ENCODE assay signal across 13 cellular contexts in the genomic region with DNA sequence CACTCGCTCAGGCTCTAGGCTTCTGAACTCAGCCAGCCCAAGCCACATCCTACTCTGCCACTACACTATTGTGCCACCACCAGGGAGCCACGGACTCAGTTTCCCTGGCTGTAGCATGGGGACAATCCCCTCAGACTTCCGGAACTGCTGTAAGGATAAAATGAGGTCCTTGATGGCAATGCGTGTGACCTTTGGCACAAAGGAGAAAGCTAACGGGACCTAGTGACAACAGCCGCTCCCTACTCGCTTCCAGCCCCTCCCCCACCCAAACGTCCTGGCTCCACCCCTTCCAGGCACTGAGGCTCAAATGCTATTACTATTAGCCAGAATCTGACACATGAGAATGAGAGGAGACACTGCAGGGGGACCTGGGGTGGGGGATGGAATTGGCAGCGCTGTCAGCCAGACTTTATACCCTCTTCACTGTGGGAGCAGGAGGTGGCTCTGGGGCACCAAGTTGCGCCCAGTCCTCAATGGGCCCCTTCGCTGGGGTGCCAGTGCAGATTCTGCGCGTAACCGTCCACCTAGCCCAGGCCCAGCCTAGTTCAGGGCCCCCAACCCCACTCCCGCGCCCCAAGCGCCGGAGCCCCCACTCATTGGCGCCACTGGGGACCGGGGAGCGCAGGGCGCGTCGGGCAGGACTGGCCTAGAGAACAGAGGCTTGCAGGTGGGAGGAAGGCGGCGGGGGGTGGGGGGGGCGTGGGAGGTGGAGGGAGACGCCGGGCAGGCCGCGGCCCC. TPM values are rescaled to one million over a fixed set of nuclear protein-coding genes. Genes with fewer than 3 reads are reported as not detected.
DNase-seq lines count a peak whose midpoint lies in the region; ATAC-seq and TF ChIP-seq lines count a peak whose summit lies in the region.
"Had no signal": no experiment of that assay in that cellular context is flagged by ENCODE, and none has a peak within 500 bp of the region (broad histone marks: within the 10 kb centered on the region; RNA-seq: fewer than 3 reads in every experiment).

No MANE protein-coding gene starts in this region.

- peaks cover 0 to 24% (median 0%) of the 10 kb centered on the region in 12 donors for H3K4me1 ChIP-seq in heart left ventricle

- ATAC-seq in heart left ventricle, result no peak
- ATAC-seq: left lobe of liver had no signal

- peaks cover 38% of the 10 kb centered on the region for H3K27me3 Mint-ChIP-seq in type B pancreatic cell

- DNase-seq in cardiac septum (ENCODE audit: low spot score) (peak; percentile 54), heart left ventricle (no peak), NCI-H82 treated with DMSO at 0.1 percent for 48 hours (lab: John Stamatoyannopoulos, UW; ENCODE audit: unreplicated experiment) (peak; percentile 28), left kidney (ENCODE audit: low read depth, low spot score) (peak; percentile 58), type B pancreatic cell (ENCODE audit: extremely low spot score, unreplicated experiment) (no peak), occipital lobe (lab: John Stamatoyannopoulos, UW) (no peak), GM13977 (ENCODE audit: low spot score) (no peak), hypothalamus (lab: John Stamatoyannopoulos, UW) (no peak)
- DNase-seq: activated T-cell treated with anti-CD3 and anti-CD28 coated beads for 4 hours; effector CD8-positive, alpha-beta T cell; GDM1; NCI-H748 treated with DMSO at 0.1 percent for 48 hours had no signal

- H3K27ac Mint-ChIP-seq in type B pancreatic cell, result no peak overlapping the region

- H3K36me3 Mint-ChIP-seq in type B pancreatic cell, result no peaks in the 10 kb centered on the region

- H3K4me1 Mint-ChIP-seq in type B pancreatic cell (ENCODE audit: unreplicated experiment), result no peaks in the 10 kb centered on the region

- H3K9me3 ChIP-seq in heart left ventricle, result no peaks in the 10 kb centered on the region

- WGBS in heart left ventricle, 4 donors, result 5 to 36% (median 18%) methylated on average over 19 to 31 of the region's 31 CpGs

- intact Hi-C loops in cardiac septum (cut with DNase I) (no loop called here), heart left ventricle (cut with DNase I) (no loop called here)

- in situ Hi-C loops in GM13977 (cut with MboI; ENCODE audit: low pct_unique_long_range_greater_than_20kb, low sequenced_read_pairs, unreplicated experiment), result no loop called here

- no peak for TF ChIP-seq POLR2A in heart left ventricle (IDR thresholded peaks at IDR 0.05)

- H3K27ac ChIP-seq in heart left ventricle, result no peak overlapping the region

- TF ChIP-seq CTCF in heart left ventricle (IDR thresholded peaks at IDR 0.05), result no peak
- no peak for TF ChIP-seq CTCF in type B pancreatic cell (conservative IDR thresholded peaks at IDR 0.05)
- no peak for TF ChIP-seq CTCF in GM13977 (IDR thresholded peaks at IDR 0.05; ENCODE audit: extremely low read depth, insufficient read depth, missing control alignments)

- peak overlapping the region in 6 of 12 donors; percentile 10 to 33 (median 20) for H3K4me3 ChIP-seq in heart left ventricle

- H3K4me3 Mint-ChIP-seq in type B pancreatic cell, result peak overlapping the region; percentile 51

- no peaks in the 10 kb centered on the region for H3K36me3 ChIP-seq in heart left ventricle

- H3K27me3 ChIP-seq in heart left ventricle, result peaks cover 3 to 59% (median 22%) of the 10 kb centered on the region in 9 donors

- no peaks in the 10 kb centered on the region for H3K9me3 Mint-ChIP-seq in type B pancreatic cell

RNA-seq across cellular contexts. Expression of gene DUSP9, which starts 5.3 kb away (rescaled TPM):
- total RNA-seq in cardiac septum (not detected), heart left ventricle (under 1 TPM in 1 of 9 donors, not detected in 8; 0.25 TPM), type B pancreatic cell (ENCODE audit: low replicate concordance) (5.8 and 9.5 TPM in 2 replicates), occipital lobe (1.7 TPM)
- under 1 TPM in 1 of 2 donors, not detected in 1; 0.04 TPM for polyA plus RNA-seq in heart left ventricle

RNA-seq across cellular contexts. Expression of gene PNCK, which starts 31.9 kb away (rescaled TPM):
- total RNA-seq in cardiac septum, result 7.6 TPM
- 1 to 10 TPM; 3.1 to 7.3 (median 6.6) TPM for total RNA-seq in heart left ventricle
- 1 to 10 TPM; 1.4 to 3.2 TPM for polyA plus RNA-seq in heart left ventricle
- total RNA-seq in type B pancreatic cell (ENCODE audit: low replicate concordance), result 2.2 and 3.7 TPM in 2 replicates
- 27.5 TPM for total RNA-seq in occipital lobe
- total RNA-seq: left lobe of liver had no signal

RNA-seq across cellular contexts. Expression of gene CCNQ, which starts 42.8 kb away (rescaled TPM):
- total RNA-seq in cardiac septum, result 23.3 TPM
- total RNA-seq in heart left ventricle, result 10 to 100 TPM; 16.2 to 87.3 (median 36.9) TPM
- 100 to 1,000 TPM in 1 of 2 donors, 10 to 100 TPM in 1; 85.0 to 126 TPM for polyA plus RNA-seq in heart left ventricle
- total RNA-seq in type B pancreatic cell (ENCODE audit: low replicate concordance), result 19.0 and 19.9 TPM in 2 replicates
- total RNA-seq in occipital lobe, result 17.3 TPM

RNA-seq across cellular contexts. Expression of gene SLC6A8, which starts 46.0 kb away (rescaled TPM):
- total RNA-seq in cardiac septum (144 TPM), heart left ventricle (100 to 1,000 TPM; 113 to 203 (median 179) TPM), type B pancreatic cell (ENCODE audit: low replicate concordance) (19.9 and 56.8 TPM in 2 replicates), occipital lobe (11.4 TPM)
- polyA plus RNA-seq in heart left ventricle, result 100 to 1,000 TPM; 138 to 241 TPM

Comparison
In these comparisons a context has a peak if more than half of its experiments do, and no peak if none do; other contexts are left out.
1. DNase-seq: peak in cardiac septum (single experiment), NCI-H82 treated with DMSO at 0.1 percent for 48 hours (single experiment) and left kidney (single experiment); none in heart left ventricle (0 of 5), type B pancreatic cell (single experiment), occipital lobe (single experiment), GM13977 (single experiment) and hypothalamus (0 of 51).